In the genomic region with DNA sequence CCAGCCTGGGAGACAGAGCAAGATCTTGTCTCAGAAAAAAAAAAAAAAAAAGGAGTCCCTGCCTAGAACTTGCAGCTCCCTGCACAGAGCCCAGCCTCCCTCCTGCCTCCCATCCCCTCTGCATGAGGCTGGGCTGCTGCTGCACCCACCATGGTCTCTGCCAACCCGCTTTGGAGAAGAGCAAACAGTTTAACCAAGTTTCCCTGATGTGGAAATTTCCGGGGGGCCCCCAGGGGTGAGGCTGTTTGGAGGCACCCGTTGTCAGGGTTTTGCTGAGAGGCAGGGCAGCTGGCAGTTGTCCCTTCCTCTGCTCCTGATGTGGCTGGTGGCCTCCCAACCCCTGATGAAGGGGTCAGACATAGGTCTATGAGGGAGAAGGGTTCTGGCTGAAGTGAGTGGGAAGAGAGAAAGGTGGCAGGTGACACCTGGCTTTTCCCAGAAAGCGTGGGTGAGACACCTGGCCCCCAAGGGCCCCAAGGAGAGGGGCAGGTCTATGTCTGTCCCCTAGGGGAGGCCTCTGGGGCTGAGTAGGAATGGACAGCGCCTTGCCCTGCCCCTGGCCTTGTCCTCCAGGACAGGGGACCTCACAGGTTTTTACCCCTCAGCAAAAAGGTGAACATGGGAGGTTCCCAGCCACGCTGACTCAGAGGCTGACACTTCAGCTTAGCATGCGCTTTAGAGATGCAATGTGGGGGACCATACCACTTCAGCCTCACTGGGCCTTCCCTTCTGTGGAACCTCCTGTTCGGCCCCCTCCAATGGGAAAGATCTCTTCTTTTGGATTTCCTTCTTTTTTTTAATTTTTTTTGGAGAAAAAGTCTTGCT, we compare ENCODE assay signal across 18 cellular contexts.
DNase-seq lines count a peak whose midpoint lies in the region; ATAC-seq and TF ChIP-seq lines count a peak whose summit lies in the region.
"Had no signal": no experiment of that assay in that cellular context is flagged by ENCODE, and none has a peak within 500 bp of the region (broad histone marks: within the 10 kb centered on the region; RNA-seq: fewer than 3 reads in every experiment).

No MANE protein-coding gene starts in this region.

- H3K9me3 ChIP-seq in WERI-Rb-1 (ENCODE audit: severe bottlenecking), result no peaks in the 10 kb centered on the region

- DNase-seq in D341Med (ENCODE audit: low spot score) (peak; percentile 10), ELR (ENCODE audit: low read depth) (peak; percentile 28), NB4 (ENCODE audit: low read depth) (peak; percentile 92), iris pigment epithelial cell (ENCODE audit: low read depth) (peak; percentile 8), SW480 (ENCODE audit: low spot score) (no peak), WERI-Rb-1 (no peak), NCI-H1092 treated with DMSO at 0.1 percent for 48 hours (lab: John Stamatoyannopoulos, UW) (no peak)
- DNase-seq: Calu3; CD4-positive, alpha-beta memory T cell; DND-41; HCEC 1CT; KBM-7; NCI-H1092; NCI-H2081 treated with DMSO at 0.1 percent for 48 hours; NCI-H510A; NCI-H82; PC-3 had no signal

- no peak for TF ChIP-seq POLR2A in NB4 (IDR thresholded peaks at IDR 0.05; ENCODE audit: extremely low read depth, insufficient read length)

- ATAC-seq in HG02840 (IDR thresholded peaks at IDR 0.05; ENCODE audit: low FRiP score, unreplicated experiment), result no peak
- ATAC-seq: PC-3 had no signal

- H3K27me3 ChIP-seq in WERI-Rb-1 (ENCODE audit: insufficient read depth, low read depth, severe bottlenecking), result no peaks in the 10 kb centered on the region

- peaks cover 47% of the 10 kb centered on the region for H3K36me3 ChIP-seq in WERI-Rb-1

- H3K27ac ChIP-seq in WERI-Rb-1, result no peak overlapping the region

- H3K4me3 ChIP-seq in NB4 (ENCODE audit: low read depth, low read length) (no peak overlapping the region), WERI-Rb-1 (ENCODE audit: low read depth, low read length) (no peak overlapping the region)

- TF ChIP-seq CTCF in NB4 (IDR thresholded peaks at IDR 0.05; ENCODE audit: low read depth, low read length) (no peak), WERI-Rb-1 (IDR thresholded peaks at IDR 0.05; ENCODE audit: low read depth, low read length) (no peak)

Comparison
In these comparisons a context has a peak if more than half of its experiments do, and no peak if none do; other contexts are left out.
1. DNase-seq: peak in D341Med (single experiment), ELR (single experiment), NB4 (single experiment) and iris pigment epithelial cell (single experiment); none in SW480 (single experiment), WERI-Rb-1 (single experiment) and NCI-H1092 treated with DMSO at 0.1 percent for 48 hours (single experiment).